ENCODE assay signal across 12 cellular contexts in the genomic region with DNA sequence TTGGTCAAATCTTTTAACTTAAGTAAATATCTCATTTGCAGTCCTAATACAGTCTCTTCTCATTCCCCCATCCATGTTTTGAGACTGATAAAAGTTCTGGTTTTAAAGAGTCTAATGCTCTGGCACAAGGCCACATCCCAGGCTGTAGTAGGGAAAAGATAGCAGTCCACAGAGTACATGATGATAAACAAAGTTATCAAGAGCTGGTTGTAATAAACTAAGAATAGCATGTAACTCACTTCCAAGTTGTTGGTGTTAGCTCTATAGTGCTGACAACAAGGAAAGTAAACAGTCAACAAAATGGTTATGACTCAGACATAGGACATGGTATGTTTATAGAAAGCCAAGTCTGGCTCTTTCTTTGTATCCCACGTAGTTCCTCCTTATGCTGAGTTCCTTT. TPM values are rescaled to one million over a fixed set of nuclear protein-coding genes. Genes with fewer than 3 reads are reported as not detected.
DNase-seq lines count a peak whose midpoint lies in the region; ATAC-seq, FAIRE-seq and TF ChIP-seq lines count a peak whose summit lies in the region.
"Had no signal": no experiment of that assay in that cellular context is flagged by ENCODE, and none has a peak within 500 bp of the region (broad histone marks: within the 10 kb centered on the region; RNA-seq: fewer than 3 reads in every experiment).

No MANE protein-coding gene starts in this region.

- no peaks in the 10 kb centered on the region for H3K9me3 ChIP-seq in HCT116 (ENCODE audit: control insufficient read depth in 1 of 2, insufficient read depth in 1 of 2, low read depth in 1 of 2, low read length in 2 of 2)
- H3K9me3 ChIP-seq in astrocyte (ENCODE audit: insufficient read depth, low read depth, low read length), result no peaks in the 10 kb centered on the region

- POLR2A ChIA-PET in HCT116 (lab: Charles Lee), result interaction anchor here (0.6 to 4.7 kb wide), 2 partner anchors 22 to 24 kb away, joined by 3 to 23 read pairs; partner anchors contain the start of gene AREG

- H3K27me3 ChIP-seq in HCT116 (ENCODE audit: insufficient read depth, low read length), result no peaks in the 10 kb centered on the region
- no peaks in the 10 kb centered on the region for H3K27me3 ChIP-seq in astrocyte (ENCODE audit: insufficient read depth, low read length)

- no peak overlapping the region for H3K27ac Mint-ChIP-seq in astrocyte (ENCODE audit: unreplicated experiment)
- H3K27ac Mint-ChIP-seq: CD8-positive, alpha-beta T cell; stimulated activated naive B cell treated with anti-CD40 and anti-IgM and Interleukin-4, amounts not matched to agents 10 μg/mL and 1 μg/mL and 100 μg/mL, for 72 hours had no signal

- H3K4me1 ChIP-seq in HCT116 (ENCODE audit: control insufficient read depth in 1 of 2, insufficient read depth in 2 of 2, low read length in 2 of 2) (peaks cover 24 to 34% of the 10 kb centered on the region in 2 experiments), astrocyte (ENCODE audit: insufficient read depth, low read length) (peaks cover 7% of the 10 kb centered on the region)

- H3K79me2 ChIP-seq in HCT116 (ENCODE audit: insufficient read depth, low read length) (no peaks in the 10 kb centered on the region), astrocyte (ENCODE audit: insufficient read depth, low read length) (no peaks in the 10 kb centered on the region)

- RAD21 ChIA-PET in HCT116 (lab: Charles Lee; ENCODE audit: low non-redundant PET in 1 of 2, low total read pairs in 2 of 2, uncharacterized antibody in 2 of 2, unreplicated experiment in 2 of 2), result no interaction called here

- FAIRE-seq in astrocyte (lab: Jason Lieb, UNC), result no peak

- H3K27ac ChIP-seq in HCT116 (ENCODE audit: low read depth, low read length) (peak overlapping the region; percentile 24; the same call in 1 of the 2 replicates), astrocyte (ENCODE audit: low read depth, low read length) (no peak overlapping the region)

- H3K4me3 Mint-ChIP-seq in astrocyte (ENCODE audit: unreplicated experiment), result no peak overlapping the region
- H3K4me3 Mint-ChIP-seq: CD8-positive, alpha-beta T cell; stimulated activated naive B cell treated with anti-CD40 and anti-IgM and Interleukin-4, amounts not matched to agents 10 μg/mL and 1 μg/mL and 100 μg/mL, for 72 hours had no signal

- H2AFZ ChIP-seq in HCT116 (ENCODE audit: low read depth, low read length, poor library complexity, severe bottlenecking), result peak overlapping the region; percentile 84
- H2AFZ ChIP-seq in astrocyte (ENCODE audit: low read depth, low read length), result no peak overlapping the region

- intact Hi-C loops in HCT116 (cut with micrococcal nuclease), result no loop called here

- BruUV-seq in HCT116 (replicated peaks; lab: Mats Ljungman, UMichigan), result no TSS peak

- H3K4me3 ChIP-seq in HCT116 (replicated peaks in 1 of 2; ENCODE audit: low read depth in 1 of 2, low read length in 2 of 2) (no peak overlapping the region), astrocyte (ENCODE audit: insufficient read depth, low read depth, low read length) (no peak overlapping the region)

- no peaks in the 10 kb centered on the region for H3K9me2 ChIP-seq in HCT116 (ENCODE audit: insufficient read depth)

- H3K36me3 Mint-ChIP-seq in astrocyte (ENCODE audit: low read depth, unreplicated experiment), result no peaks in the 10 kb centered on the region
- H3K36me3 Mint-ChIP-seq: CD8-positive, alpha-beta T cell; stimulated activated naive B cell treated with anti-CD40 and anti-IgM and Interleukin-4, amounts not matched to agents 10 μg/mL and 1 μg/mL and 100 μg/mL, for 72 hours had no signal

- TF ChIP-seq POLR2A in HCT116 (IDR thresholded peaks at IDR 0.05; ENCODE audit: borderline replicate concordance, extremely low read depth, insufficient read depth, insufficient read length), result no peak

- H3K9ac ChIP-seq in HCT116 (ENCODE audit: low read length), result no peak overlapping the region
- no peak overlapping the region for H3K9ac ChIP-seq in astrocyte (ENCODE audit: low read length)

- TF ChIP-seq RAD21 in HCT116 (IDR thresholded peaks at IDR 0.05; ENCODE audit: low read depth), result no peak

- no peaks in the 10 kb centered on the region for H3K9me3 Mint-ChIP-seq in astrocyte (ENCODE audit: unreplicated experiment)
- H3K9me3 Mint-ChIP-seq: CD8-positive, alpha-beta T cell; stimulated activated naive B cell treated with anti-CD40 and anti-IgM and Interleukin-4, amounts not matched to agents 10 μg/mL and 1 μg/mL and 100 μg/mL, for 72 hours had no signal

- H3K27me3 Mint-ChIP-seq in astrocyte (ENCODE audit: low read depth, unreplicated experiment), result no peaks in the 10 kb centered on the region

- TF ChIP-seq CTCF in HCT116 (IDR thresholded peaks at IDR 0.05 in 2 of 3, conservative IDR thresholded peaks at IDR 0.05 in 1 of 3; ENCODE audit: borderline replicate concordance in 1 of 3, insufficient read depth in 1 of 3, low read depth in 2 of 3, low read length in 2 of 3), result no peak
- TF ChIP-seq CTCF in astrocyte (IDR thresholded peaks at IDR 0.05; ENCODE audit: insufficient read depth, low read depth, low read length), result no peak

- ATAC-seq in HCT116 (0 out of 2 replicates have a peak, but pooled peaks have one; percentile 23), HG03520 (IDR thresholded peaks at IDR 0.05; ENCODE audit: unreplicated experiment) (no peak)
- ATAC-seq in activated CD4-positive, CD25-positive, alpha-beta regulatory T cell treated with anti-CD3 and anti-CD28 coated beads, Interleukin-2, amount 50 U/mL, for 24 hours, result no peak
- ATAC-seq: CD8-positive, alpha-beta T cell; stimulated activated naive B cell treated with anti-CD40 and anti-IgM and Interleukin-4, amounts not matched to agents 10 μg/mL and 1 μg/mL and 100 μg/mL, for 72 hours had no signal

- CTCF ChIA-PET in HCT116 (lab: Charles Lee), result no interaction called here

- no peaks in the 10 kb centered on the region for H3K36me3 ChIP-seq in HCT116 (ENCODE audit: control insufficient read depth in 1 of 2, insufficient read depth in 2 of 2, low read length in 2 of 2)
- no peaks in the 10 kb centered on the region for H3K36me3 ChIP-seq in astrocyte (ENCODE audit: insufficient read depth, low read length)

- DNase-seq in HCT116 (ENCODE audit: low read depth, low spot score) (no peak), astrocyte (ENCODE audit: low read depth) (peak; percentile 46), glomerular endothelial cell (ENCODE audit: extremely low read depth, low read depth, low spot score) (peak; percentile 58), renal cortical epithelial cell (ENCODE audit: low read depth) (peak; percentile 33)
- DNase-seq in stimulated activated CD4-positive, alpha-beta T cell treated with anti-CD3 and anti-CD28 coated beads, Interleukin-2, amount 100 ng/mL, for 48 hours, result no peak
- DNase-seq in activated CD4-positive, alpha-beta T cell treated with anti-CD3 and anti-CD28 coated beads for 4 hours, result no peak
- DNase-seq: CD8-positive, alpha-beta T cell; NCI-H1048; NCI-H446 treated with DMSO at 0.1 percent for 48 hours; stimulated activated naive B cell treated with anti-CD40 and anti-IgM and Interleukin-4, amounts not matched to agents 10 μg/mL and 1 μg/mL and 100 μg/mL, for 72 hours had no signal

- H4K20me1 ChIP-seq in HCT116 (ENCODE audit: insufficient read depth), result no peaks in the 10 kb centered on the region
- no peaks in the 10 kb centered on the region for H4K20me1 ChIP-seq in astrocyte (ENCODE audit: insufficient read depth, low read length)

- peaks cover 16% of the 10 kb centered on the region for H3K4me1 Mint-ChIP-seq in astrocyte (ENCODE audit: low read depth, unreplicated experiment)

- peak overlapping the region; percentile 39 for H3K4me2 ChIP-seq in HCT116 (ENCODE audit: low read length)
- H3K4me2 ChIP-seq in astrocyte (ENCODE audit: low read length), result no peak overlapping the region

TF ChIP-seq in HCT116, 20 proteins besides CTCF, POLR2A, EP300 and RAD21:
- TF ChIP-seq FOSL1 (IDR thresholded peaks at IDR 0.05; ENCODE audit: low read depth) (peak; percentile 10; the same call in 1 of the 2 replicates), ATF3 (IDR thresholded peaks at IDR 0.05) (no peak)

RNA-seq across cellular contexts. Expression of gene AREG, which starts 21.8 kb away (rescaled TPM):
- 739 TPM for total RNA-seq in HCT116 (2021; ENCODE audit: unreplicated experiment)
- 858 and 927 TPM in 2 replicates for polyA plus RNA-seq in HCT116 (2012)
- total RNA-seq in astrocyte, result 0.79 and 1.5 TPM in 2 replicates
- 5.6 and 7.7 TPM in 2 replicates for total RNA-seq in glomerular endothelial cell
- total RNA-seq in renal cortical epithelial cell, result 12.2 and 91.3 TPM in 2 replicates

RNA-seq across cellular contexts. Expression of gene EREG, which starts 58.2 kb away (rescaled TPM):
- total RNA-seq in HCT116 (2021; ENCODE audit: unreplicated experiment) (498 TPM), astrocyte (0.14 and 0.30 TPM in 2 replicates), glomerular endothelial cell (3.9 and 4.0 TPM in 2 replicates), renal cortical epithelial cell (2.0 and 35.9 TPM in 2 replicates)
- polyA plus RNA-seq in HCT116 (2012), result 167 and 184 TPM in 2 replicates

Comparison
In these comparisons a context has a peak if more than half of its experiments do, and no peak if none do; other contexts are left out.
1. DNase-seq: peak in astrocyte (single experiment), glomerular endothelial cell (single experiment) and renal cortical epithelial cell (single experiment); none in HCT116 (single experiment), stimulated activated CD4-positive, alpha-beta T cell treated with anti-CD3 and anti-CD28 coated beads, Interleukin-2, amount 100 ng/mL, for 48 hours (0 of 2) and activated CD4-positive, alpha-beta T cell treated with anti-CD3 and anti-CD28 coated beads for 4 hours (0 of 2).
2. RNA of gene EREG, which starts 58.2 kb away (total RNA-seq): 498 TPM in HCT116 (single experiment); 3.9 to 4.0 TPM in glomerular endothelial cell, 2.0 to 35.9 TPM in renal cortical epithelial cell and 0.14 to 0.30 TPM in astrocyte; every median in the first group is over 10 times any median in the second.